38 cellular contexts compared by ENCODE assay signal in the genomic region with DNA sequence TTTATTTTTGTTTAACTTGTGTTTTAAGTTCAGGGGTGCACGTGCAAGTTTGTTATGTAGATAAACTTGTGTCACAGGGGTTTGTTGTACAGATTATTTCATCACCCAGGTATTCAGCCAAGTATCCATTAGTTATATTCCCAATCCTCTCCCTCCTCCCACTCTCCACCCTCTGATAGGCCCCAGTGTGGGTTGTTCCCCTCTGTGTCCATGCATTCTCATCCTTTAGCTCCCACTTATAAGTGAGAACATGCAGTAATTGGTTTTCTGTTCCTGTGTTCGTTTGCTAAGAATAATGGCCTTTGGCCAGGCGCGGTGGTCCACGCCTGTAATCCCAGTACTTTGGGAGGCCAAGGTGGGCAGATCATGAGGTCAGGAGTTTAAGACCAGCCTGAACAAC.
"Had no signal": no experiment of that assay in that cellular context is flagged by ENCODE, and none has a peak within 500 bp of the region (broad histone marks: within the 10 kb centered on the region; RNA-seq: fewer than 3 reads in every experiment).

No MANE protein-coding gene starts in this region.

- H3K4me3 ChIP-seq: adrenal gland, ascending aorta, body of pancreas, breast epithelium, cardiac muscle cell had no signal

- H3K27ac ChIP-seq: adrenal gland, ascending aorta, body of pancreas, brain microvascular endothelial cell, breast epithelium, cardiac muscle cell had no signal

- H3K36me3 Mint-ChIP-seq: activated naive CD4-positive, alpha-beta T cell treated with anti-CD3 and anti-CD28 coated beads, Interleukin-2, amount 10 ng/mL, durations not matched to agents 7 days and 5 days; activated naive CD4-positive, alpha-beta T cell treated with anti-CD3 and anti-CD28 coated beads, Interleukin-2, amount 50 U/mL, for 24 hours; activated naive CD4-positive, alpha-beta T cell treated with anti-CD3 and anti-CD28 coated beads, Interleukin-2, amount 50 U/mL, for 72 hours; activated naive CD8-positive, alpha-beta T cell; activated naive CD8-positive, alpha-beta T cell treated with anti-CD3 and anti-CD28 coated beads for 36 hours; activated naive CD8-positive, alpha-beta T cell treated with anti-CD3 and anti-CD28 coated beads, Interleukin-2, amount 10 ng/mL, durations not matched to agents 7 days and 5 days; brain had no signal

- H3K27me3 ChIP-seq: ascending aorta, body of pancreas, breast epithelium had no signal

- H3K4me1 ChIP-seq: adrenal gland, ascending aorta, body of pancreas, breast epithelium had no signal

- H3K4me3 Mint-ChIP-seq: activated naive CD4-positive, alpha-beta T cell treated with anti-CD3 and anti-CD28 coated beads for 36 hours; activated naive CD4-positive, alpha-beta T cell treated with anti-CD3 and anti-CD28 coated beads, Interleukin-2, amount 10 ng/mL, durations not matched to agents 7 days and 5 days; activated naive CD4-positive, alpha-beta T cell treated with anti-CD3 and anti-CD28 coated beads, Interleukin-2, amount 50 U/mL, for 24 hours; activated naive CD8-positive, alpha-beta T cell; activated naive CD8-positive, alpha-beta T cell treated with anti-CD3 and anti-CD28 coated beads for 36 hours; activated naive CD8-positive, alpha-beta T cell treated with anti-CD3 and anti-CD28 coated beads, Interleukin-2, amount 10 ng/mL, durations not matched to agents 7 days and 5 days; activated naive CD8-positive, alpha-beta T cell treated with anti-CD3 and anti-CD28 coated beads, Interleukin-2, amount 50 U/mL, for 24 hours; activated T-cell treated with anti-CD3 and anti-CD28 coated beads, Interleukin-2, amount 50 U/mL, for 24 hours; activated T-cell treated with anti-CD3 and anti-CD28 coated beads, Interleukin-2, amount 50 U/mL, for 4 hours; activated T-cell treated with anti-CD3 and anti-CD28 coated beads, Interleukin-2, amount 50 U/mL, for 72 hours; activated T-helper 1 cell treated with anti-CD3 and anti-CD28 coated beads, Interleukin-12 subunit alpha, Interleukin-12 subunit beta, Interleukin-2, Interleukin-4 antibody, amounts not matched to agents 30 ng/mL and 10 ng/mL and 1 ng/mL, durations not matched to agents 14 hours and 24 hours and 36 hours; activated T-helper 17 cell treated with anti-CD3 and anti-CD28 coated beads, Interleukin-2, amount 50 U/mL, for 72 hours; brain; central memory CD8-positive, alpha-beta T cell had no signal

- H3K9me3 ChIP-seq: adrenal gland, ascending aorta, body of pancreas, breast epithelium had no signal

- H3K36me3 ChIP-seq: adrenal gland, ascending aorta, brain microvascular endothelial cell, breast epithelium, cardiac muscle cell had no signal

- H3K9me3 Mint-ChIP-seq: activated naive CD4-positive, alpha-beta T cell treated with anti-CD3 and anti-CD28 coated beads for 36 hours; activated naive CD4-positive, alpha-beta T cell treated with anti-CD3 and anti-CD28 coated beads, Interleukin-2, amount 10 ng/mL, durations not matched to agents 7 days and 5 days; activated naive CD4-positive, alpha-beta T cell treated with anti-CD3 and anti-CD28 coated beads, Interleukin-2, amount 50 U/mL, for 24 hours; activated naive CD4-positive, alpha-beta T cell treated with anti-CD3 and anti-CD28 coated beads, Interleukin-2, amount 50 U/mL, for 72 hours; activated naive CD8-positive, alpha-beta T cell treated with anti-CD3 and anti-CD28 coated beads for 36 hours; activated naive CD8-positive, alpha-beta T cell treated with anti-CD3 and anti-CD28 coated beads, Interleukin-2, amount 10 ng/mL, durations not matched to agents 7 days and 5 days; activated naive CD8-positive, alpha-beta T cell treated with anti-CD3 and anti-CD28 coated beads, Interleukin-2, amount 50 U/mL, for 24 hours; activated T-cell treated with anti-CD3 and anti-CD28 coated beads, Interleukin-2, amount 50 U/mL, for 24 hours; activated T-cell treated with anti-CD3 and anti-CD28 coated beads, Interleukin-2, amount 50 U/mL, for 4 hours; activated T-cell treated with anti-CD3 and anti-CD28 coated beads, Interleukin-2, amount 50 U/mL, for 72 hours; activated T-helper 1 cell treated with anti-CD3 and anti-CD28 coated beads, Interleukin-12 subunit alpha, Interleukin-12 subunit beta, Interleukin-2, Interleukin-4 antibody, amounts not matched to agents 30 ng/mL and 10 ng/mL and 1 ng/mL, durations not matched to agents 14 hours and 24 hours and 36 hours; activated T-helper 17 cell treated with anti-CD3 and anti-CD28 coated beads, Interleukin-2, amount 50 U/mL, for 72 hours; activated T-helper 2 cell treated with anti-CD3 and anti-CD28 coated beads, Interferon-gamma antibody, Interleukin-2, Interleukin-4, amounts not matched to agents 10 μg/mL and 5 μg/mL and 100 μg/mL, durations not matched to agents 14 hours and 24 hours and 36 hours; central memory CD8-positive, alpha-beta T cell had no signal

- H3K27ac Mint-ChIP-seq: activated naive CD4-positive, alpha-beta T cell treated with anti-CD3 and anti-CD28 coated beads for 36 hours; activated naive CD4-positive, alpha-beta T cell treated with anti-CD3 and anti-CD28 coated beads, Interleukin-2, amount 10 ng/mL, durations not matched to agents 7 days and 5 days; activated naive CD4-positive, alpha-beta T cell treated with anti-CD3 and anti-CD28 coated beads, Interleukin-2, amount 50 U/mL, for 24 hours; activated naive CD4-positive, alpha-beta T cell treated with anti-CD3 and anti-CD28 coated beads, Interleukin-2, amount 50 U/mL, for 72 hours; activated naive CD8-positive, alpha-beta T cell; activated naive CD8-positive, alpha-beta T cell treated with anti-CD3 and anti-CD28 coated beads for 36 hours; activated naive CD8-positive, alpha-beta T cell treated with anti-CD3 and anti-CD28 coated beads, Interleukin-2, amount 10 ng/mL, durations not matched to agents 7 days and 5 days; activated naive CD8-positive, alpha-beta T cell treated with anti-CD3 and anti-CD28 coated beads, Interleukin-2, amount 50 U/mL, for 24 hours; activated T-cell treated with anti-CD3 and anti-CD28 coated beads, Interleukin-2, amount 50 U/mL, for 24 hours; activated T-cell treated with anti-CD3 and anti-CD28 coated beads, Interleukin-2, amount 50 U/mL, for 72 hours; activated T-helper 1 cell treated with anti-CD3 and anti-CD28 coated beads, Interleukin-12 subunit alpha, Interleukin-12 subunit beta, Interleukin-2, Interleukin-4 antibody, amounts not matched to agents 30 ng/mL and 10 ng/mL and 1 ng/mL, durations not matched to agents 14 hours and 24 hours and 36 hours; activated T-helper 17 cell treated with anti-CD3 and anti-CD28 coated beads, Interleukin-2, amount 50 U/mL, for 72 hours; activated T-helper 2 cell treated with anti-CD3 and anti-CD28 coated beads, Interferon-gamma antibody, Interleukin-2, Interleukin-4, amounts not matched to agents 10 μg/mL and 5 μg/mL and 100 μg/mL, durations not matched to agents 14 hours and 24 hours and 36 hours; brain had no signal

- DNase-seq: activated effector memory CD4-positive, alpha-beta T cell treated with anti-CD3 and anti-CD28 coated beads, Interleukin-2, amount 50 U/mL, for 16 hours; activated effector memory CD4-positive, alpha-beta T cell treated with Interleukin-2 at 50 U/mL for 16 hours; activated gamma-delta T cell; activated gamma-delta T cell treated with Interleukin-2 at 50 U/mL for 16 hours; activated naive CD4-positive, alpha-beta T cell; activated naive CD4-positive, alpha-beta T cell treated with anti-CD3 and anti-CD28 coated beads for 36 hours; activated naive CD4-positive, alpha-beta T cell treated with anti-CD3 and anti-CD28 coated beads, Interleukin-2, amount 10 ng/mL, durations not matched to agents 7 days and 5 days; activated naive CD4-positive, alpha-beta T cell treated with anti-CD3 and anti-CD28 coated beads, Interleukin-2, amount 50 U/mL, for 16 hours; activated naive CD4-positive, alpha-beta T cell treated with Interleukin-2 at 50 U/mL for 16 hours; activated naive CD8-positive, alpha-beta T cell treated with anti-CD3 and anti-CD28 coated beads for 36 hours; activated naive CD8-positive, alpha-beta T cell treated with anti-CD3 and anti-CD28 coated beads, Interleukin-2, amount 10 ng/mL, durations not matched to agents 7 days and 5 days; activated naive CD8-positive, alpha-beta T cell treated with anti-CD3 and anti-CD28 coated beads, Interleukin-2, amount 50 U/mL, for 24 hours; activated T-cell treated with anti-CD3 and anti-CD28 coated beads, Interleukin-2, amount 50 U/mL, for 1 hour; activated T-cell treated with anti-CD3 and anti-CD28 coated beads, Interleukin-2, amount 50 U/mL, for 24 hours; activated T-cell treated with anti-CD3 and anti-CD28 coated beads, Interleukin-2, amount 50 U/mL, for 4 hours; activated T-cell treated with anti-CD3 and anti-CD28 coated beads, Interleukin-2, amount 50 U/mL, for 48 hours; activated T-cell treated with anti-CD3 and anti-CD28 coated beads, Interleukin-2, amount 50 U/mL, for 72 hours; adrenal gland; amniotic stem cell; amygdala; anterior cingulate cortex; aorta; body of pancreas; brain microvascular endothelial cell; caudate nucleus; central memory CD4-positive, alpha-beta T cell; cerebellar nuclear complex had no signal

- H3K4me1 Mint-ChIP-seq: activated naive CD4-positive, alpha-beta T cell treated with anti-CD3 and anti-CD28 coated beads, Interleukin-2, amount 10 ng/mL, durations not matched to agents 7 days and 5 days; activated naive CD4-positive, alpha-beta T cell treated with anti-CD3 and anti-CD28 coated beads, Interleukin-2, amount 50 U/mL, for 24 hours; activated naive CD8-positive, alpha-beta T cell treated with anti-CD3 and anti-CD28 coated beads for 36 hours; activated naive CD8-positive, alpha-beta T cell treated with anti-CD3 and anti-CD28 coated beads, Interleukin-2, amount 10 ng/mL, durations not matched to agents 7 days and 5 days; activated naive CD8-positive, alpha-beta T cell treated with anti-CD3 and anti-CD28 coated beads, Interleukin-2, amount 50 U/mL, for 24 hours; activated T-helper 17 cell treated with anti-CD3 and anti-CD28 coated beads, Interleukin-2, amount 50 U/mL, for 72 hours had no signal
